ENCODE assay signal across 8 cellular contexts in the genomic region with DNA sequence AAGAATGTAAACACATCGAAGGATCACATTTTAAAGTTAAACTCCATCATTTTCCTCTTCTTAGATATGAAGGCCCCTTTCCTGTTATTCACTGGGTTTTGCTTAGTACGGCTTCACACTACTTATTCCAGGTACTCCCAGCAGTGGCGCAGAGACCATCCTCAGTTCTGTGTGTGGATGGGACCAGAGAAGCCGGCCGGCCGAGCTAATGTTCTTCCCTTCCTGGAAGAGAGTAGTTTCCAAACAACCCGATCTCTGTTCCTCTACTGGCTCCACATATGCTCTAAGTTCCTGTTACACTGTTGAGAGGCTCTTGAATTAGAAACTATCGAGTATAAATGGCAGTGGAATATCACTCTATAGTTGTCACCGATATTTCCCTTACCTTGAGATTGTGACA. TPM values are rescaled to one million over a fixed set of nuclear protein-coding genes. Genes with fewer than 3 reads are reported as not detected.
DNase-seq lines count a peak whose midpoint lies in the region; ATAC-seq, FAIRE-seq and TF ChIP-seq lines count a peak whose summit lies in the region.

No MANE protein-coding gene starts in this region.

- peak overlapping the region; percentile 88 for H3K14ac ChIP-seq in IMR-90 (replicated peaks; ENCODE audit: low read depth, low read length)

- POLR2A ChIA-PET in IMR-90 (lab: Charles Lee; ENCODE audit: unreplicated experiment) = no interaction called here

- peaks cover 30% of the 10 kb centered on the region in 2 donors for H3K4me1 Mint-ChIP-seq in immature natural killer cell

- H3K4me3 ChIP-seq in AG10803 (ENCODE audit: low read length) = peak overlapping the region; percentile 89
- peak overlapping the region; percentile 98 for H3K4me3 ChIP-seq in IMR-90 (ENCODE audit: insufficient read depth, low read depth, low read length)
- peak overlapping the region; percentile 89 for H3K4me3 ChIP-seq in adipocyte (ENCODE audit: low read length)
- H3K4me3 ChIP-seq in suprapubic skin = peak overlapping the region; percentile 91

- peaks cover 7 to 12% (median 10%) of the 10 kb centered on the region in 3 donors for H3K27me3 Mint-ChIP-seq in immature natural killer cell (ENCODE audit: low read depth in 3 of 3)

- H4K5ac ChIP-seq in IMR-90 (ENCODE audit: low read depth, low read length) = peak overlapping the region; percentile 99

- H3K56ac ChIP-seq in IMR-90 (ENCODE audit: extremely low read depth, insufficient read depth, low read length) = peak overlapping the region; percentile 42; the same call in 1 of the 2 replicates

- peaks cover 7% of the 10 kb centered on the region for H3K36me3 ChIP-seq in IMR-90 (ENCODE audit: control insufficient read depth, insufficient read depth, low read length)
- H3K36me3 ChIP-seq in adipocyte (ENCODE audit: control insufficient read depth, insufficient read depth, low read length, severe bottlenecking) = peaks cover 20% of the 10 kb centered on the region
- peaks cover 6% of the 10 kb centered on the region for H3K36me3 ChIP-seq in suprapubic skin

- peak overlapping the region; percentile 86 to 92 (median 90) for H3K4me3 Mint-ChIP-seq in immature natural killer cell

- peak overlapping the region; percentile 94 for H3K23ac ChIP-seq in IMR-90 (ENCODE audit: low read depth, low read length)

- no peak overlapping the region; the same call in 2 of the 3 replicates for H2BK15ac ChIP-seq in IMR-90 (ENCODE audit: low read depth, low read length)

- H4K20me1 ChIP-seq in IMR-90 (ENCODE audit: insufficient read depth, low read length) = no peaks in the 10 kb centered on the region; the same call in 1 of the 2 replicates

- dilution Hi-C loops in IMR-90 (cut with HindIII; ENCODE audit: low sequenced_read_pairs, unreplicated experiment) = no loop called here

- no peak overlapping the region for H2BK120ac ChIP-seq in IMR-90 (ENCODE audit: low read depth, low read length)

- CTCF ChIA-PET in IMR-90 (lab: Yijun Ruan, JAX) = interaction anchor here (0.6 kb wide), 1 partner anchor 110 kb away, joined by 3 read pairs; no protein-coding TSS in a partner anchor

- peaks cover 16 to 33% of the 10 kb centered on the region in 2 experiments for H3K79me1 ChIP-seq in IMR-90 (ENCODE audit: low read depth in 1 of 2, low read length in 2 of 2)

- 20% methylated on average over 1 of the region's 9 CpGs; no CpG with 5 or more reads in 1 of the 2 experiments for WGBS in IMR-90 (ENCODE audit: extremely low coverage in 2 of 2, insufficient read length in 1 of 2), 2 experiments
- 62% methylated on average over 9 of the region's 9 CpGs for WGBS in suprapubic skin

- no peak overlapping the region for H2BK20ac ChIP-seq in IMR-90 (ENCODE audit: low read depth, low read length)

- H3K27ac Mint-ChIP-seq in immature natural killer cell = peak overlapping the region; percentile 34 to 83 (median 70)

- no peak for FAIRE-seq in D721Med (lab: Jason Lieb, UNC)

- peak overlapping the region; percentile 94; the same call in 1 of the 2 replicates for H3K27ac ChIP-seq in IMR-90 (ENCODE audit: insufficient read depth, low read length)
- H3K27ac ChIP-seq in suprapubic skin = peak overlapping the region; percentile 84

- intact Hi-C loops in IMR-90 (cut with micrococcal nuclease) = no loop called here

- H3K9me3 ChIP-seq in IMR-90 (ENCODE audit: control insufficient read depth, insufficient read depth, low read length) = no peaks in the 10 kb centered on the region
- no peaks in the 10 kb centered on the region for H3K9me3 ChIP-seq in adipocyte (ENCODE audit: control insufficient read depth, low read length)
- H3K9me3 ChIP-seq in suprapubic skin = no peaks in the 10 kb centered on the region

- peak overlapping the region; percentile 91 for H2AFZ ChIP-seq in IMR-90 (replicated peaks; ENCODE audit: low read length, poor library complexity)

- H3K36me3 Mint-ChIP-seq in immature natural killer cell = peaks cover 7 to 22% (median 21%) of the 10 kb centered on the region in 3 donors

- H3K9me3 Mint-ChIP-seq in immature natural killer cell = no peaks in the 10 kb centered on the region

- peak; percentile 1; the same call in 1 of the 2 replicates for ATAC-seq in IMR-90 (ENCODE audit: low read depth)
- no peak for ATAC-seq in GM21381 (IDR thresholded peaks at IDR 0.05; ENCODE audit: unreplicated experiment)

- H2AK9ac ChIP-seq in IMR-90 (replicated peaks; ENCODE audit: low read depth, low read length, poor library complexity) = no peak overlapping the region

- H3K27me3 ChIP-seq in IMR-90 (ENCODE audit: control insufficient read depth, insufficient read depth, low read length) = no peaks in the 10 kb centered on the region
- no peaks in the 10 kb centered on the region for H3K27me3 ChIP-seq in adipocyte (replicated peaks; ENCODE audit: control insufficient read depth, insufficient read depth, low read length)
- H3K27me3 ChIP-seq in suprapubic skin = no peaks in the 10 kb centered on the region

- in situ Hi-C loops in IMR-90 (cut with MboI; ENCODE audit: low sequenced_read_pairs) = no loop called here

- peak overlapping the region; percentile 100 for H3K4me2 ChIP-seq in IMR-90 (ENCODE audit: low read depth, low read length)

- peak overlapping the region; percentile 97; the same call in 1 of the 2 replicates for H3K18ac ChIP-seq in IMR-90 (ENCODE audit: low read depth, low read length)

- peak overlapping the region; percentile 91 for H3K4ac ChIP-seq in IMR-90 (ENCODE audit: low read depth, low read length)

- H2AK5ac ChIP-seq in IMR-90 (ENCODE audit: low read depth, low read length) = no peak overlapping the region

- peaks cover 4% of the 10 kb centered on the region; the same call in 1 of the 2 replicates for H3K4me1 ChIP-seq in IMR-90 (ENCODE audit: control insufficient read depth, insufficient read depth, low read length)
- H3K4me1 ChIP-seq in adipocyte (ENCODE audit: control insufficient read depth, insufficient read depth, low read length) = peaks cover 10% of the 10 kb centered on the region
- H3K4me1 ChIP-seq in suprapubic skin = peaks cover 21% of the 10 kb centered on the region

- TF ChIP-seq POLR2A in IMR-90 (IDR thresholded peaks at IDR 0.05; ENCODE audit: low read depth, low read length) (no peak), suprapubic skin (IDR thresholded peaks at IDR 0.05) (no peak)

- no peaks in the 10 kb centered on the region; the same call in 1 of the 2 replicates for H3K9me1 ChIP-seq in IMR-90 (ENCODE audit: insufficient read depth, low read length)

- H3K9ac ChIP-seq in IMR-90 (ENCODE audit: low read depth, low read length) (peak overlapping the region; percentile 96), adipocyte (ENCODE audit: low read length) (peak overlapping the region; percentile 86)

- H2BK5ac ChIP-seq in IMR-90 (ENCODE audit: low read depth, low read length, poor library complexity, severe bottlenecking) = peak overlapping the region; percentile 84

- peak overlapping the region; percentile 55; the same call in 1 of the 2 replicates for H4K91ac ChIP-seq in IMR-90 (ENCODE audit: insufficient read depth, low read depth, low read length)

- no peak for TF ChIP-seq CTCF in AG10803 (conservative IDR thresholded peaks at IDR 0.05; ENCODE audit: low read length)
- no peak for TF ChIP-seq CTCF in IMR-90 (conservative IDR thresholded peaks at IDR 0.05; ENCODE audit: low read depth, low read length)
- TF ChIP-seq CTCF in suprapubic skin (IDR thresholded peaks at IDR 0.05) = no peak
- TF ChIP-seq CTCF in D721Med (IDR thresholded peaks at IDR 0.05; ENCODE audit: insufficient read depth, missing control alignments) = no peak

- TF ChIP-seq EP300 in suprapubic skin (IDR thresholded peaks at IDR 0.05) = no peak

- no TSS peak for BruUV-seq in IMR-90 (replicated peaks; lab: Mats Ljungman, UMichigan)

- no peak for TF ChIP-seq RAD21 in IMR-90 (IDR thresholded peaks at IDR 0.05; ENCODE audit: low read length)

- DNase-seq in AG10803 (ENCODE audit: low read depth) (no peak), IMR-90 (no peak), adipocyte (ENCODE audit: low read depth) (no peak), immature natural killer cell (no peak), suprapubic skin (ENCODE audit: low spot score in 2 of 2) (no peak), OCI-M2 (lab: John Stamatoyannopoulos, UW; ENCODE audit: unreplicated experiment) (no peak), D721Med (ENCODE audit: insufficient read length, low spot score) (no peak)

- peak overlapping the region; percentile 78 to 97; a peak in 3 of 4 replicates for H4K8ac ChIP-seq in IMR-90 (ENCODE audit: low read depth in 2 of 2, low read length in 2 of 2)

TF ChIP-seq in IMR-90, 13 proteins besides CTCF, POLR2A, EP300 and RAD21:
- TF ChIP-seq CEBPB (IDR thresholded peaks at IDR 0.05; ENCODE audit: low read depth, low read length) = no peak
- no peak for TF ChIP-seq BHLHE40 (IDR thresholded peaks at IDR 0.05; ENCODE audit: low read depth, low read length)
- TF ChIP-seq NFE2L2 (IDR thresholded peaks at IDR 0.05; ENCODE audit: low read depth, low read length) = no peak
- TF ChIP-seq, protein P1, sequence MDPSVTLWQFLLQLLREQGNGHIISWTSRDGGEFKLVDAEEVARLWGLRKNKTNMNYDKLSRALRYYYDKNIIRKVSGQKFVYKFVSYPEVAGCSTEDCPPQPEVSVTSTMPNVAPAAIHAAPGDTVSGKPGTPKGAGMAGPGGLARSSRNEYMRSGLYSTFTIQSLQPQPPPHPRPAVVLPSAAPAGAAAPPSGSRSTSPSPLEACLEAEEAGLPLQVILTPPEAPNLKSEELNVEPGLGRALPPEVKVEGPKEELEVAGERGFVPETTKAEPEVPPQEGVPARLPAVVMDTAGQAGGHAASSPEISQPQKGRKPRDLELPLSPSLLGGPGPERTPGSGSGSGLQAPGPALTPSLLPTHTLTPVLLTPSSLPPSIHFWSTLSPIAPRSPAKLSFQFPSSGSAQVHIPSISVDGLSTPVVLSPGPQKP (IDR thresholded peaks at IDR 0.05; ENCODE audit: borderline replicate concordance, low read depth, low read length) = no peak

RNA-seq across cellular contexts. Expression of a gene that starts 0.7 kb away (rescaled TPM):
- 21.9 and 28.9 TPM in 2 replicates for total RNA-seq in IMR-90 (2012; rRNA removed)
- 15.1 and 15.2 TPM in 2 replicates for polyA plus RNA-seq in IMR-90 (2012; rRNA removed)
- 9.5 and 11.9 TPM in 2 replicates for polyA plus RNA-seq in IMR-90 (2012; cell fraction: cytosol; rRNA removed)
- polyA plus RNA-seq in IMR-90 (2012; cell fraction: nucleus; rRNA removed; ENCODE audit: low replicate concordance) = 55.9 and 61.2 TPM in 2 replicates
- 10 to 100 TPM in 2 of 3 donors, 1 to 10 TPM in 1; 4.2 to 16.5 (median 10.7) TPM for polyA plus RNA-seq in immature natural killer cell
- total RNA-seq in suprapubic skin = 10 to 100 TPM; 42.1 to 94.4 (median 48.5) TPM
